ENCODE assay signal across 31 cellular contexts in the genomic region with DNA sequence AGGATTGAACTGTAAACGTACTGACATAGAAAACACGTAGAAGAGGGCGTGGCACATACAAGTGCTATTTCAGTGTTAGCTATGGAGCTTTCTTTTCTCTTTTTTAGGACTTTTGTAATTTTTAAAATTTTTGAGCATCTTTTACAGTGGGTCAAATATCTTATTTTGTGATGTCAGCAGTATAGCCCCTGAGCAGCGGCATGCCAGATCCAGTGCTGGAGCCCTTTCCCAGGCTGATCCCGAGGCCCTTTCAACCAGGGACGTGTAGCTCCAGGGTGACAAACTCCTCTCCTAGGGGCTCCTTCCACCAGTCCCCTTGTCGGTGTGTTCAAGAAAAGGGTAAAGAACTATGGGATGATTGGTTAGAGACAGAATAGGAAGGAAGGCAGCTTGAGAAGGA.
"Had no signal": no experiment of that assay in that cellular context is flagged by ENCODE, and none has a peak within 500 bp of the region (broad histone marks: within the 10 kb centered on the region; RNA-seq: fewer than 3 reads in every experiment).

No MANE protein-coding gene starts in this region.

- H3K4me2 ChIP-seq: smooth muscle cell had no signal

- H3K79me2 ChIP-seq: parathyroid adenoma had no signal

- H3K27me3 Mint-ChIP-seq: naive B cell; natural killer cell treated with Interleukin-12 subunit alpha and Interleukin-12 subunit beta and Interleukin-15 and Interleukin-18, amount 100 ng/mL, for 72 hours; stimulated activated memory B cell treated with anti-CD40 and anti-IgM and Interleukin-4, amounts not matched to agents 10 μg/mL and 1 μg/mL and 100 μg/mL, for 72 hours; stimulated activated naive CD8-positive, alpha-beta T cell treated with anti-CD3 and anti-CD28 coated beads, Interleukin-15, amount 100 ng/mL, for 72 hours had no signal

- H3K9ac ChIP-seq: parathyroid adenoma had no signal

- H3K4me1 ChIP-seq: parathyroid adenoma, psoas muscle, spleen, suprapubic skin, testis, tibial artery, transverse colon, upper lobe of left lung, vagina had no signal

- H2AFZ ChIP-seq: parathyroid adenoma had no signal

- H3K27ac Mint-ChIP-seq: naive B cell; naive thymus-derived CD8-positive, alpha-beta T cell; natural killer cell treated with Interleukin-12 subunit alpha and Interleukin-12 subunit beta and Interleukin-15 and Interleukin-18, amount 100 ng/mL, for 72 hours; nephron progenitor cell; progenitor cell of endocrine pancreas; stimulated activated memory B cell treated with anti-CD40 and anti-IgM and Interleukin-4, amounts not matched to agents 10 μg/mL and 1 μg/mL and 100 μg/mL, for 72 hours; stimulated activated naive CD8-positive, alpha-beta T cell treated with anti-CD3 and anti-CD28 coated beads, Interleukin-15, amount 100 ng/mL, for 72 hours had no signal

- H3K4me3 Mint-ChIP-seq: naive thymus-derived CD8-positive, alpha-beta T cell; natural killer cell treated with Interleukin-12 subunit alpha and Interleukin-12 subunit beta and Interleukin-15 and Interleukin-18, amount 100 ng/mL, for 72 hours; nephron progenitor cell; neural crest cell; stimulated activated memory B cell treated with anti-CD40 and anti-IgM and Interleukin-4, amounts not matched to agents 10 μg/mL and 1 μg/mL and 100 μg/mL, for 72 hours; stimulated activated naive CD8-positive, alpha-beta T cell treated with anti-CD3 and anti-CD28 coated beads, Interleukin-15, amount 100 ng/mL, for 72 hours had no signal

- H3K4me1 Mint-ChIP-seq: naive B cell; naive thymus-derived CD8-positive, alpha-beta T cell; nephron progenitor cell; neural crest cell; stimulated activated memory B cell treated with anti-CD40 and anti-IgM and Interleukin-4, amounts not matched to agents 10 μg/mL and 1 μg/mL and 100 μg/mL, for 72 hours; stimulated activated naive CD8-positive, alpha-beta T cell treated with anti-CD3 and anti-CD28 coated beads, Interleukin-15, amount 100 ng/mL, for 72 hours had no signal

- H3K9me3 Mint-ChIP-seq: nephron progenitor cell; neural crest cell; stimulated activated naive CD8-positive, alpha-beta T cell treated with anti-CD3 and anti-CD28 coated beads, Interleukin-15, amount 100 ng/mL, for 72 hours had no signal

- H3K9me3 ChIP-seq: ovary, psoas muscle, spleen, suprapubic skin, testis, tibial artery, transverse colon, upper lobe of left lung, vagina had no signal

- DNase-seq: naive B cell; naive thymus-derived CD8-positive, alpha-beta T cell; nephron progenitor cell; occipital lobe; ovary; psoas muscle; right cardiac atrium; spleen; stimulated activated CD4-positive, alpha-beta T cell treated with anti-CD3 and anti-CD28 coated beads, Interleukin-12 subunit alpha, Interleukin-12 subunit beta, amount 100 ng/mL, for 4 hours; stimulated activated CD4-positive, alpha-beta T cell treated with anti-CD3 and anti-CD28 coated beads, Interleukin-1b, Interleukin-23, amount 100 ng/mL, for 48 hours; stimulated activated CD4-positive, alpha-beta T cell treated with anti-CD3 and anti-CD28 coated beads, Interleukin-4, amount 100 ng/mL, for 1 hour; stimulated activated CD4-positive, alpha-beta T cell treated with anti-CD3 and anti-CD28 coated beads, Interleukin-4, amount 100 ng/mL, for 4 hours; stimulated activated CD8-positive, alpha-beta memory T cell treated with anti-CD3 and anti-CD28 coated beads, Interleukin-4, amount 100 ng/mL, for 48 hours; stimulated activated naive CD4-positive, alpha-beta T cell; stimulated activated naive CD8-positive, alpha-beta T cell treated with anti-CD3 and anti-CD28 coated beads, Interleukin-15, amount 100 ng/mL, for 72 hours; stimulated activated naive CD8-positive, alpha-beta T cell treated with anti-CD3 and anti-CD28 coated beads, Interleukin-15, Interleukin-2, amounts not matched to agents 100 U/mL and 50 U/mL, for 24 hours; substantia nigra; testis; tibial artery; transverse colon; upper lobe of left lung had no signal

- H3K27me3 ChIP-seq: ovary, spleen, suprapubic skin, testis, tibial artery, transverse colon, upper lobe of left lung, vagina had no signal

- H3K36me3 Mint-ChIP-seq: naive B cell; naive thymus-derived CD8-positive, alpha-beta T cell; natural killer cell treated with Interleukin-12 subunit alpha and Interleukin-12 subunit beta and Interleukin-15 and Interleukin-18, amount 100 ng/mL, for 72 hours; stimulated activated memory B cell treated with anti-CD40 and anti-IgM and Interleukin-4, amounts not matched to agents 10 μg/mL and 1 μg/mL and 100 μg/mL, for 72 hours had no signal

- ATAC-seq: naive thymus-derived CD8-positive, alpha-beta T cell; natural killer cell treated with Interleukin-12 subunit alpha and Interleukin-12 subunit beta and Interleukin-15 and Interleukin-18, amount 100 ng/mL, for 72 hours; psoas muscle; right cardiac atrium; sciatic nerve; stimulated activated memory B cell treated with anti-CD40 and anti-IgM and Interleukin-4, amounts not matched to agents 10 μg/mL and 1 μg/mL and 100 μg/mL, for 72 hours; stimulated activated naive CD8-positive, alpha-beta T cell treated with anti-CD3 and anti-CD28 coated beads, Interleukin-15, amount 100 ng/mL, for 72 hours; stimulated activated naive CD8-positive, alpha-beta T cell treated with anti-CD3 and anti-CD28 coated beads, Interleukin-15, Interleukin-2, amounts not matched to agents 100 U/mL and 50 U/mL, for 24 hours had no signal

- H3K36me3 ChIP-seq: ovary, spleen, suprapubic skin, tibial artery, transverse colon, upper lobe of left lung, vagina had no signal

- H3K4me3 ChIP-seq: ovary, psoas muscle, skin epidermis, smooth muscle cell, spleen, suprapubic skin, testis, tibial artery, transverse colon, upper lobe of left lung, vagina had no signal

- H3K27ac ChIP-seq: ovary, parathyroid adenoma, psoas muscle, skin epidermis, spleen, suprapubic skin, testis, tibial artery, transverse colon, upper lobe of left lung, vagina had no signal
